In genomic region chr13:45728759-45729158, GRCh38 we compare ENCODE assay signal across 10 cellular contexts. TPM values are rescaled to one million over a fixed set of nuclear protein-coding genes. Genes with fewer than 3 reads are reported as not detected.
DNase-seq lines count a peak whose midpoint lies in the region; ATAC-seq and TF ChIP-seq lines count a peak whose summit lies in the region.
"Had no signal": no experiment of that assay in that cellular context is flagged by ENCODE, and none has a peak within 500 bp of the region (broad histone marks: within the 10 kb centered on the region; RNA-seq: fewer than 3 reads in every experiment).

No MANE protein-coding gene starts in this region.

- H3K9me3 ChIP-seq in tibial nerve: no peaks in the 10 kb centered on the region

- 61 to 62% methylated on average over 6 of the region's 6 CpGs for WGBS in tibial nerve, 2 donors

- no peaks in the 10 kb centered on the region for H3K79me2 ChIP-seq in KMS-11 (ENCODE audit: insufficient read depth, low read depth)

- H3K4me3 ChIP-seq in KMS-11 (IDR thresholded peaks at IDR 0.05; ENCODE audit: insufficient read depth, low read depth, low read length): no peak overlapping the region
- no peak overlapping the region for H3K4me3 ChIP-seq in tibial nerve

- TF ChIP-seq POLR2A in tibial nerve (IDR thresholded peaks at IDR 0.05): no peak

- peak; percentile 45 for ATAC-seq in activated CD8-positive, alpha-beta T cell treated with anti-CD3 and anti-CD28 coated beads for 36 hours
- ATAC-seq in stimulated activated naive CD8-positive, alpha-beta T cell treated with anti-CD3 and anti-CD28 coated beads, Interleukin-15, amount 100 ng/mL, for 72 hours: peak; percentile 73
- ATAC-seq in HG02678 (IDR thresholded peaks at IDR 0.05; ENCODE audit: unreplicated experiment): no peak

- no peak overlapping the region for H3K27ac Mint-ChIP-seq in activated CD4-positive, alpha-beta memory T cell treated with anti-CD3 and anti-CD28 coated beads for 36 hours
- H3K27ac Mint-ChIP-seq in activated CD4-positive, alpha-beta memory T cell treated with anti-CD3 and anti-CD28 coated beads, Interleukin-2, amount 10 ng/mL, durations not matched to agents 7 days and 5 days: no peak overlapping the region
- no peak overlapping the region for H3K27ac Mint-ChIP-seq in activated CD8-positive, alpha-beta T cell treated with anti-CD3 and anti-CD28 coated beads for 36 hours
- H3K27ac Mint-ChIP-seq in stimulated activated naive CD8-positive, alpha-beta T cell treated with anti-CD3 and anti-CD28 coated beads, Interleukin-15, amount 100 ng/mL, for 72 hours: no peak overlapping the region
- H3K27ac Mint-ChIP-seq: CD4-positive, alpha-beta T cell had no signal

- CTCF ChIA-PET in activated CD4-positive, alpha-beta memory T cell treated with anti-CD3 and anti-CD28 coated beads for 36 hours (lab: Charles Lee): interaction anchor here (0.5 to 1.6 kb wide), 6 partner anchors 8 to 105 kb away, joined by 3 to 11 read pairs (median 3); no protein-coding TSS in a partner anchor
- CTCF ChIA-PET in activated CD4-positive, alpha-beta memory T cell treated with anti-CD3 and anti-CD28 coated beads, Interleukin-2, amount 10 ng/mL, durations not matched to agents 7 days and 5 days (lab: Charles Lee): interaction anchor here (1.2 kb wide), 1 partner anchor 106 kb away, joined by 6 read pairs; no protein-coding TSS in a partner anchor
- CTCF ChIA-PET in activated CD8-positive, alpha-beta T cell treated with anti-CD3 and anti-CD28 coated beads for 36 hours (lab: Charles Lee): interaction anchor here (1.5 to 2.1 kb wide), 2 partner anchors 11 to 106 kb away, joined by 5 to 11 read pairs; no protein-coding TSS in a partner anchor

- peak; percentile 49 for TF ChIP-seq CTCF in KMS-11 (conservative IDR thresholded peaks at IDR 0.05; ENCODE audit: low read depth, low read length)
- no peak for TF ChIP-seq CTCF in activated CD8-positive, alpha-beta T cell treated with anti-CD3 and anti-CD28 coated beads for 36 hours (IDR thresholded peaks at IDR 0.05)
- TF ChIP-seq CTCF in tibial nerve (IDR thresholded peaks at IDR 0.05): no peak

- H3K9me3 Mint-ChIP-seq in activated CD4-positive, alpha-beta memory T cell treated with anti-CD3 and anti-CD28 coated beads for 36 hours: no peaks in the 10 kb centered on the region
- H3K9me3 Mint-ChIP-seq in activated CD4-positive, alpha-beta memory T cell treated with anti-CD3 and anti-CD28 coated beads, Interleukin-2, amount 10 ng/mL, durations not matched to agents 7 days and 5 days: no peaks in the 10 kb centered on the region
- H3K9me3 Mint-ChIP-seq in activated CD8-positive, alpha-beta T cell treated with anti-CD3 and anti-CD28 coated beads for 36 hours: no peaks in the 10 kb centered on the region
- no peaks in the 10 kb centered on the region for H3K9me3 Mint-ChIP-seq in stimulated activated naive CD8-positive, alpha-beta T cell treated with anti-CD3 and anti-CD28 coated beads, Interleukin-15, amount 100 ng/mL, for 72 hours
- H3K9me3 Mint-ChIP-seq: CD4-positive, alpha-beta T cell had no signal

- H3K27me3 ChIP-seq in KMS-11 (ENCODE audit: insufficient read depth, low read depth): no peaks in the 10 kb centered on the region
- no peaks in the 10 kb centered on the region for H3K27me3 ChIP-seq in tibial nerve

- H4K20me1 ChIP-seq in KMS-11 (ENCODE audit: insufficient read depth): no peaks in the 10 kb centered on the region

- H2AFZ ChIP-seq in KMS-11 (ENCODE audit: low read depth): no peak overlapping the region

- TF ChIP-seq EP300 in tibial nerve (IDR thresholded peaks at IDR 0.05): no peak

- H3K27ac ChIP-seq in KMS-11: no peak overlapping the region
- no peak overlapping the region for H3K27ac ChIP-seq in tibial nerve

- no peaks in the 10 kb centered on the region for H3K36me3 ChIP-seq in KMS-11 (ENCODE audit: insufficient read depth)
- no peaks in the 10 kb centered on the region for H3K36me3 ChIP-seq in tibial nerve

- POLR2A ChIA-PET in activated CD4-positive, alpha-beta memory T cell treated with anti-CD3 and anti-CD28 coated beads for 36 hours (lab: Charles Lee): no interaction called here
- POLR2A ChIA-PET in activated CD4-positive, alpha-beta memory T cell treated with anti-CD3 and anti-CD28 coated beads, Interleukin-2, amount 10 ng/mL, durations not matched to agents 7 days and 5 days (lab: Charles Lee): no interaction called here
- POLR2A ChIA-PET in activated CD8-positive, alpha-beta T cell treated with anti-CD3 and anti-CD28 coated beads for 36 hours (lab: Charles Lee): no interaction called here

- H3K4me1 Mint-ChIP-seq in activated CD4-positive, alpha-beta memory T cell treated with anti-CD3 and anti-CD28 coated beads for 36 hours (ENCODE audit: low read depth): no peaks in the 10 kb centered on the region
- no peaks in the 10 kb centered on the region for H3K4me1 Mint-ChIP-seq in activated CD4-positive, alpha-beta memory T cell treated with anti-CD3 and anti-CD28 coated beads, Interleukin-2, amount 10 ng/mL, durations not matched to agents 7 days and 5 days
- H3K4me1 Mint-ChIP-seq in activated CD8-positive, alpha-beta T cell treated with anti-CD3 and anti-CD28 coated beads for 36 hours (ENCODE audit: low read depth): no peaks in the 10 kb centered on the region
- no peaks in the 10 kb centered on the region for H3K4me1 Mint-ChIP-seq in stimulated activated naive CD8-positive, alpha-beta T cell treated with anti-CD3 and anti-CD28 coated beads, Interleukin-15, amount 100 ng/mL, for 72 hours

- H3K4me1 ChIP-seq in KMS-11 (ENCODE audit: low read depth, poor library complexity, severe bottlenecking) (no peaks in the 10 kb centered on the region), tibial nerve (no peaks in the 10 kb centered on the region)

- intact Hi-C loops in activated CD4-positive, alpha-beta memory T cell treated with anti-CD3 and anti-CD28 coated beads for 36 hours (cut with micrococcal nuclease): no loop called here
- intact Hi-C loops in activated CD8-positive, alpha-beta T cell treated with anti-CD3 and anti-CD28 coated beads for 36 hours (cut with micrococcal nuclease): no loop called here

- H3K4me2 ChIP-seq in KMS-11: no peak overlapping the region

- peaks cover 2% of the 10 kb centered on the region for H3K27me3 Mint-ChIP-seq in activated CD4-positive, alpha-beta memory T cell treated with anti-CD3 and anti-CD28 coated beads for 36 hours
- peaks cover 8% of the 10 kb centered on the region for H3K27me3 Mint-ChIP-seq in activated CD4-positive, alpha-beta memory T cell treated with anti-CD3 and anti-CD28 coated beads, Interleukin-2, amount 10 ng/mL, durations not matched to agents 7 days and 5 days
- H3K27me3 Mint-ChIP-seq in activated CD8-positive, alpha-beta T cell treated with anti-CD3 and anti-CD28 coated beads for 36 hours: peaks cover 1% of the 10 kb centered on the region
- peaks cover 7% of the 10 kb centered on the region for H3K27me3 Mint-ChIP-seq in stimulated activated naive CD8-positive, alpha-beta T cell treated with anti-CD3 and anti-CD28 coated beads, Interleukin-15, amount 100 ng/mL, for 72 hours
- H3K27me3 Mint-ChIP-seq: CD4-positive, alpha-beta T cell had no signal

- H3K4me3 Mint-ChIP-seq in activated CD4-positive, alpha-beta memory T cell treated with anti-CD3 and anti-CD28 coated beads for 36 hours: no peak overlapping the region
- no peak overlapping the region for H3K4me3 Mint-ChIP-seq in activated CD4-positive, alpha-beta memory T cell treated with anti-CD3 and anti-CD28 coated beads, Interleukin-2, amount 10 ng/mL, durations not matched to agents 7 days and 5 days
- no peak overlapping the region for H3K4me3 Mint-ChIP-seq in activated CD8-positive, alpha-beta T cell treated with anti-CD3 and anti-CD28 coated beads for 36 hours
- no peak overlapping the region for H3K4me3 Mint-ChIP-seq in stimulated activated naive CD8-positive, alpha-beta T cell treated with anti-CD3 and anti-CD28 coated beads, Interleukin-15, amount 100 ng/mL, for 72 hours
- H3K4me3 Mint-ChIP-seq: CD4-positive, alpha-beta T cell had no signal

- H3K9ac ChIP-seq in KMS-11: no peak overlapping the region

- no peaks in the 10 kb centered on the region for H3K36me3 Mint-ChIP-seq in activated CD4-positive, alpha-beta memory T cell treated with anti-CD3 and anti-CD28 coated beads for 36 hours
- no peaks in the 10 kb centered on the region for H3K36me3 Mint-ChIP-seq in activated CD4-positive, alpha-beta memory T cell treated with anti-CD3 and anti-CD28 coated beads, Interleukin-2, amount 10 ng/mL, durations not matched to agents 7 days and 5 days (ENCODE audit: low read depth)
- H3K36me3 Mint-ChIP-seq in activated CD8-positive, alpha-beta T cell treated with anti-CD3 and anti-CD28 coated beads for 36 hours (ENCODE audit: low read depth): no peaks in the 10 kb centered on the region

- DNase-seq in activated CD4-positive, alpha-beta memory T cell treated with anti-CD3 and anti-CD28 coated beads for 36 hours: peak; percentile 10
- DNase-seq in activated CD4-positive, alpha-beta memory T cell treated with anti-CD3 and anti-CD28 coated beads, Interleukin-2, amount 10 ng/mL, durations not matched to agents 7 days and 5 days: no peak
- DNase-seq in activated CD8-positive, alpha-beta T cell treated with anti-CD3 and anti-CD28 coated beads for 36 hours: peak; percentile 16
- no peak for DNase-seq in stimulated activated naive CD8-positive, alpha-beta T cell treated with anti-CD3 and anti-CD28 coated beads, Interleukin-15, amount 100 ng/mL, for 72 hours
- DNase-seq in NCI-H1436 (lab: John Stamatoyannopoulos, UW) (no peak), tibial nerve (ENCODE audit: low spot score in 2 of 2) (no peak)
- DNase-seq: activated T-cell treated with anti-CD3 and anti-CD28 coated beads for 4 hours; CD4-positive, alpha-beta T cell had no signal

RNA-seq across cellular contexts. Expression of gene CBY2, which starts 26.6 kb away (rescaled TPM):
- not detected for total RNA-seq in activated CD4-positive, alpha-beta memory T cell treated with anti-CD3 and anti-CD28 coated beads for 36 hours
- not detected for total RNA-seq in activated CD4-positive, alpha-beta memory T cell treated with anti-CD3 and anti-CD28 coated beads, Interleukin-2, amount 10 ng/mL, durations not matched to agents 7 days and 5 days
- not detected for total RNA-seq in activated CD8-positive, alpha-beta T cell treated with anti-CD3 and anti-CD28 coated beads for 36 hours
- total RNA-seq in tibial nerve: not detected
- total RNA-seq: CD4-positive, alpha-beta T cell had no signal

Comparison
In these comparisons a context has a peak if more than half of its experiments do, and no peak if none do; other contexts are left out.
1. DNase-seq: peak in activated CD4-positive, alpha-beta memory T cell treated with anti-CD3 and anti-CD28 coated beads for 36 hours (single experiment) and activated CD8-positive, alpha-beta T cell treated with anti-CD3 and anti-CD28 coated beads for 36 hours (single experiment); none in activated CD4-positive, alpha-beta memory T cell treated with anti-CD3 and anti-CD28 coated beads, Interleukin-2, amount 10 ng/mL, durations not matched to agents 7 days and 5 days (single experiment), stimulated activated naive CD8-positive, alpha-beta T cell treated with anti-CD3 and anti-CD28 coated beads, Interleukin-15, amount 100 ng/mL, for 72 hours (0 of 2), NCI-H1436 (single experiment) and tibial nerve (0 of 2).